Comparison of ENCODE assay signal across 15 cellular contexts in genomic region chr5:167764650-167765289, GRCh38.
"Had no signal": no experiment of that assay in that cellular context is flagged by ENCODE, and none has a peak within 500 bp of the region (broad histone marks: within the 10 kb centered on the region; RNA-seq: fewer than 3 reads in every experiment).

No MANE protein-coding gene starts in this region.

- H3K27me3 ChIP-seq: brain microvascular endothelial cell, ovary, stomach had no signal

- H3K36me3 ChIP-seq: brain microvascular endothelial cell, ovary, stomach had no signal

- H3K36me3 Mint-ChIP-seq: activated naive CD8-positive, alpha-beta T cell had no signal

- H3K9me3 ChIP-seq: ovary, stomach had no signal

- H3K27ac Mint-ChIP-seq: activated naive CD8-positive, alpha-beta T cell; T-helper 2 cell treated with Interferon-gamma antibody and Interleukin-4, amounts not matched to agents 5 μg/mL and 100 μg/mL, for 36 hours had no signal

- H3K4me1 ChIP-seq: stomach had no signal

- H3K4me3 ChIP-seq: ovary, stomach had no signal

- H3K4me3 Mint-ChIP-seq: activated naive CD8-positive, alpha-beta T cell; neural crest cell; T-helper 2 cell treated with Interferon-gamma antibody and Interleukin-4, amounts not matched to agents 5 μg/mL and 100 μg/mL, for 36 hours had no signal

- ATAC-seq: esophagus mucosa, left ventricle myocardium superior had no signal

- H3K9me3 Mint-ChIP-seq: neural crest cell; T-helper 2 cell treated with Interferon-gamma antibody and Interleukin-4, amounts not matched to agents 5 μg/mL and 100 μg/mL, for 36 hours had no signal

- H3K27ac ChIP-seq: brain microvascular endothelial cell, ovary, stomach had no signal

- DNase-seq: activated CD4-positive, alpha-beta T cell treated with anti-CD3 and anti-CD28 coated beads, Interleukin-2, amount 50 U/mL, for 48 hours; activated CD4-positive, CD25-positive, alpha-beta regulatory T cell treated with anti-CD3 and anti-CD28 coated beads, Interleukin-2, amount 50 U/mL, for 72 hours; activated gamma-delta T cell; activated T-cell treated with anti-CD3 and anti-CD28 coated beads, Interleukin-2, amount 50 U/mL, for 48 hours; amygdala; brain microvascular endothelial cell; left ventricle myocardium superior; ovary; stimulated activated CD4-positive, alpha-beta T cell treated with anti-CD3 and anti-CD28 coated beads, Interleukin-15, amount 100 ng/mL, for 24 hours; stimulated activated CD4-positive, alpha-beta T cell treated with anti-CD3 and anti-CD28 coated beads, Interleukin-4, amount 100 ng/mL, for 24 hours; stomach had no signal
